30 cellular contexts compared by ENCODE assay signal in the genomic region with DNA sequence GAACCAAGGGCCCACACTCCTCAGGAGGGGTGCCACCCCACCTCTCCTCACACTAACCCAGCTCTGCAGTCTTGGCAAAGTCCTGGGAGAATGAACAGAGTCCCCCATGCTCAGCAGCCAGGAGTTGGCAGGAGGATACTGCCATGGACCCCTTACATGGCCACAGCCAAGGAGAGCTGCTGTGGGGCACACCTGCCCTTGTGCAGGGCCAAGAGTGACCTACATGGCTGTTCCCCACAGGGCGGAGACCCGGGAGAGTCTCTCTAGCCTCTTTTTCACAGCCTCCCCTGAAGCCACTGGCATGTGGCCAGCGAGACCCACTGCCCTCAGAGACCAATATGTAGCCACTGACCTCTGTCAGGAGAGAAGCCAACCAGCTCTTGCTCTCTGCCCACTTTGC. TPM values are rescaled to one million over a fixed set of nuclear protein-coding genes. Genes with fewer than 3 reads are reported as not detected.
"Had no signal": no experiment of that assay in that cellular context is flagged by ENCODE, and none has a peak within 500 bp of the region (broad histone marks: within the 10 kb centered on the region; RNA-seq: fewer than 3 reads in every experiment).

No MANE protein-coding gene starts in this region.

- H3K4me1 ChIP-seq: SJCRH30 had no signal

- H3K9ac ChIP-seq: SK-N-SH had no signal

- H3K4me2 ChIP-seq: SK-N-SH had no signal

- DNase-seq: activated CD4-positive, alpha-beta T cell treated with anti-CD3 and anti-CD28 coated beads, Interleukin-2, amount 10 ng/mL, durations not matched to agents 7 days and 5 days; activated CD4-positive, CD25-positive, alpha-beta regulatory T cell treated with anti-CD3 and anti-CD28 coated beads, Interleukin-2, amount 50 U/mL, for 72 hours; activated CD8-positive, alpha-beta T cell treated with anti-CD3 and anti-CD28 coated beads for 36 hours; activated effector memory CD4-positive, alpha-beta T cell treated with Interleukin-2 at 50 U/mL for 16 hours; activated naive CD4-positive, alpha-beta T cell; activated T-cell treated with anti-CD3 and anti-CD28 coated beads, Interleukin-2, amount 50 U/mL, for 24 hours; central memory CD4-positive, alpha-beta T cell; Karpas-422; MM.1S; NCI-H1105; NCI-H1436; NCI-H1694 treated with DMSO at 0.1 percent for 48 hours; NCI-H2029 treated with DMSO at 0.1 percent for 48 hours; NCI-H510A treated with DMSO at 0.1 percent for 48 hours; NCI-H69; NK-92 treated with Interleukin-12 subunit alpha and Interleukin-12 subunit beta, amount 100 ng/mL, for 24 hours; OCI-M1; RPMI8226; SJCRH30; SK-N-SH; SW 1271 had no signal

- H3K9me3 Mint-ChIP-seq: activated naive CD4-positive, alpha-beta T cell treated with anti-CD3 and anti-CD28 coated beads, Interleukin-2, amount 50 U/mL, for 24 hours had no signal

- H3K27ac ChIP-seq: SJCRH30 had no signal

- H3K36me3 Mint-ChIP-seq: activated naive CD4-positive, alpha-beta T cell treated with anti-CD3 and anti-CD28 coated beads, Interleukin-2, amount 50 U/mL, for 24 hours had no signal

- H3K4me3 Mint-ChIP-seq: activated CD4-positive, alpha-beta T cell treated with anti-CD3 and anti-CD28 coated beads, Interleukin-2, amount 10 ng/mL, durations not matched to agents 7 days and 5 days; activated CD8-positive, alpha-beta T cell treated with anti-CD3 and anti-CD28 coated beads for 36 hours; activated naive CD4-positive, alpha-beta T cell treated with anti-CD3 and anti-CD28 coated beads, Interleukin-2, amount 50 U/mL, for 24 hours; activated T-cell treated with anti-CD3 and anti-CD28 coated beads, Interleukin-2, amount 50 U/mL, for 24 hours; activated T-helper 1 cell treated with anti-CD3 and anti-CD28 coated beads, Interleukin-12 subunit alpha, Interleukin-12 subunit beta, Interleukin-2, Interleukin-4 antibody, amounts not matched to agents 30 ng/mL and 10 ng/mL and 1 ng/mL, durations not matched to agents 14 hours and 24 hours and 36 hours; WTC11 had no signal

- ATAC-seq: activated CD8-positive, alpha-beta T cell treated with anti-CD3 and anti-CD28 coated beads for 36 hours; K562; Panc1; Right ventricle myocardium inferior; WTC11 had no signal

- H3K4me3 ChIP-seq: K562, SJCRH30 had no signal

- H3K4me1 Mint-ChIP-seq: activated CD4-positive, alpha-beta T cell treated with anti-CD3 and anti-CD28 coated beads, Interleukin-2, amount 10 ng/mL, durations not matched to agents 7 days and 5 days; activated naive CD4-positive, alpha-beta T cell treated with anti-CD3 and anti-CD28 coated beads, Interleukin-2, amount 50 U/mL, for 24 hours had no signal

- H3K27ac Mint-ChIP-seq: activated CD4-positive, alpha-beta T cell treated with anti-CD3 and anti-CD28 coated beads, Interleukin-2, amount 10 ng/mL, durations not matched to agents 7 days and 5 days; activated CD8-positive, alpha-beta T cell treated with anti-CD3 and anti-CD28 coated beads for 36 hours; activated naive CD4-positive, alpha-beta T cell treated with anti-CD3 and anti-CD28 coated beads, Interleukin-2, amount 50 U/mL, for 24 hours; activated T-cell treated with anti-CD3 and anti-CD28 coated beads, Interleukin-2, amount 50 U/mL, for 24 hours; activated T-helper 1 cell treated with anti-CD3 and anti-CD28 coated beads, Interleukin-12 subunit alpha, Interleukin-12 subunit beta, Interleukin-2, Interleukin-4 antibody, amounts not matched to agents 30 ng/mL and 10 ng/mL and 1 ng/mL, durations not matched to agents 14 hours and 24 hours and 36 hours; WTC11 had no signal

- FAIRE-seq: bronchial epithelial cell, K562 had no signal

- H3K36me3 ChIP-seq: SJCRH30 had no signal

- H3K9me3 ChIP-seq: SJCRH30, SK-N-SH had no signal

RNA-seq across cellular contexts. Expression of gene VSTM2B, which starts 45.9 kb away (rescaled TPM):
- total RNA-seq: activated CD4-positive, alpha-beta T cell treated with anti-CD3 and anti-CD28 coated beads, Interleukin-2, amount 10 ng/mL, durations not matched to agents 7 days and 5 days; activated CD8-positive, alpha-beta T cell treated with anti-CD3 and anti-CD28 coated beads for 36 hours; activated T-helper 1 cell treated with anti-CD3 and anti-CD28 coated beads, Interleukin-12 subunit alpha, Interleukin-12 subunit beta, Interleukin-2, Interleukin-4 antibody, amounts not matched to agents 30 ng/mL and 10 ng/mL and 1 ng/mL, durations not matched to agents 14 hours and 24 hours and 36 hours; aorta; bronchial epithelial cell; K562; Right ventricle myocardium inferior; SJCRH30; T-helper 1 cell treated with Interleukin-12 subunit alpha and Interleukin-12 subunit beta and Interleukin-4 antibody, amounts not matched to agents 30 ng/mL and 1 ng/mL, for 36 hours had no signal
- polyA plus RNA-seq: aorta, K562, SK-N-SH had no signal
